21 cellular contexts compared by ENCODE assay signal in the genomic region with DNA sequence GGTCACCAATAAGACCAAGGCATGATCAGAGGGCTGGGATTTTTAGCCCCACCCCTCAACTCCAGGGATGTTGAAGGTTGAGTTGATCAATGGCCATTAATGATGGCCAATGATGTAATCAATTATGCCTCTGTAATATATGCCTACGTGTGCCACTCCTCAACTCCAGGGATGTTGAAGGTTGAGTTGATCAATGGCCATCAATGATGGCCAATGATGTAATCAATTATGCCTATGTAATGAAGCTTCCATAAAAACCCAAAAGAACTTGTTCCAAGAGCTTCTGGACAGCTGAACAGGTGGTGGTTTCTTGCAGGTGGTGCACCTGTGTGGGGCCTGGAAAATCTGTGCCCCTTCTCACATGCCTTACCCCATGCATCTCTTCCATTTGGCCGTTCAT.
"Had no signal": no experiment of that assay in that cellular context is flagged by ENCODE, and none has a peak within 500 bp of the region (broad histone marks: within the 10 kb centered on the region; RNA-seq: fewer than 3 reads in every experiment).

No MANE protein-coding gene starts in this region.

- H2AFZ ChIP-seq: neural progenitor cell had no signal

- DNase-seq: dorsolateral prefrontal cortex; effector CD4-positive, alpha-beta T cell; hypothalamus; mesenchymal stem cell; mucosa of descending colon; naive B cell; nucleus accumbens; sigmoid colon; stimulated activated CD4-positive, alpha-beta T cell treated with anti-CD3 and anti-CD28 coated beads, Interleukin-2, amount 100 ng/mL, for 24 hours; stimulated activated CD4-positive, alpha-beta T cell treated with anti-CD3 and anti-CD28 coated beads, Interleukin-4, amount 100 ng/mL, for 24 hours; stimulated activated naive CD4-positive, alpha-beta T cell treated with Interleukin-2 at 50 U/mL for 16 hours; stomach; thyroid gland; trophoblast cell had no signal

- H3K27me3 ChIP-seq: dorsolateral prefrontal cortex, neural progenitor cell, right atrium auricular region, sigmoid colon, stomach, thyroid gland, vagina had no signal

- ATAC-seq: mucosa of descending colon; stimulated activated effector memory CD8-positive, alpha-beta T cell treated with anti-CD3 and anti-CD28 coated beads, Interleukin-12 subunit alpha, Interleukin-12 subunit beta, amount 100 ng/mL, for 72 hours had no signal

- H3K9ac ChIP-seq: neural progenitor cell had no signal

- H3K4me1 ChIP-seq: neural progenitor cell, prostate gland, right atrium auricular region, sigmoid colon, stomach, thyroid gland, vagina had no signal

- FAIRE-seq: frontal cortex, keratinocyte had no signal

- H3K4me2 ChIP-seq: neural progenitor cell had no signal

- H3K27ac ChIP-seq: dorsolateral prefrontal cortex, neural progenitor cell, prostate gland, right atrium auricular region, sigmoid colon, stomach, thyroid gland, vagina had no signal

- H3K36me3 ChIP-seq: neural progenitor cell, prostate gland, right atrium auricular region, sigmoid colon, stomach, thyroid gland, vagina had no signal

- H3K4me3 ChIP-seq: dorsolateral prefrontal cortex, mucosa of descending colon, neural progenitor cell, prostate gland, right atrium auricular region, sigmoid colon, stomach, thyroid gland, vagina had no signal

- H3K9me3 ChIP-seq: prostate gland, thyroid gland, vagina had no signal
